19 cellular contexts compared by ENCODE assay signal in the genomic region with DNA sequence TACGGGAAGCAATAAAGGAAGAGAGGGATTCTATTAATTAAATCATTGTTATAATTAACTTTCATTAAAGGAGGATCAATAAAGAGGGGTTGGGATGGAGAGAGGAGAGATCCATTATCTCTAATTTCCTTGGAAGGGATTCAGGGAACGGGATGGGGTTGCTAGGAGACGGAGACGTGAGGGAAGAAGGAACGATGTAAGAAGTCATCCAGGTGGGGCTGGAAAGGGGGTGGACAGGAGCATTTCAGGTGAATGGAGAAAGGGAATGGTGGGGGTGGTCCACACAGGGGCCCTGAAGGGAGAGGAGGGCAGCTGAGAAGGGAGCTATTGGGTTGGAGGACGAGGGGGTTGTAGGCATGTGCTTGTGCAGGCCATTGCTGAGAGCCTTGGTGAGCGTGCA. TPM values are rescaled to one million over a fixed set of nuclear protein-coding genes. Genes with fewer than 3 reads are reported as not detected.
DNase-seq lines count a peak whose midpoint lies in the region; ATAC-seq, FAIRE-seq and TF ChIP-seq lines count a peak whose summit lies in the region.
"Had no signal": no experiment of that assay in that cellular context is flagged by ENCODE, and none has a peak within 500 bp of the region (broad histone marks: within the 10 kb centered on the region; RNA-seq: fewer than 3 reads in every experiment).

No MANE protein-coding gene starts in this region.

- no peak overlapping the region for H3K4me3 ChIP-seq in right cardiac atrium (ENCODE audit: low read length)
- no peak overlapping the region for H3K4me3 ChIP-seq in coronary artery
- H3K4me3 ChIP-seq in neural cell (ENCODE audit: low read length) = peak overlapping the region; percentile 43
- no peak overlapping the region for H3K4me3 ChIP-seq in upper lobe of left lung
- H3K4me3 ChIP-seq in MM.1S (ENCODE audit: low read length) = no peak overlapping the region
- H3K4me3 ChIP-seq in upper lobe of right lung = no peak overlapping the region
- H3K4me3 ChIP-seq: BLaER1 treated with 17β-estradiol and CSF1 and Interleukin-3, amounts not matched to agents 10 nM and 100 nM; HAP-1 had no signal

- TF ChIP-seq CTCF in coronary artery (IDR thresholded peaks at IDR 0.05) = no peak
- no peak for TF ChIP-seq CTCF in neural cell (IDR thresholded peaks at IDR 0.05; ENCODE audit: poor library complexity, severe bottlenecking)
- no peak for TF ChIP-seq CTCF in upper lobe of left lung (IDR thresholded peaks at IDR 0.05)
- no peak for TF ChIP-seq CTCF in MM.1S (IDR thresholded peaks at IDR 0.05; ENCODE audit: low read length)
- TF ChIP-seq CTCF in upper lobe of right lung (IDR thresholded peaks at IDR 0.05) = no peak

- H3K4me2 ChIP-seq in neural cell (ENCODE audit: low read length) = peak overlapping the region; percentile 57
- H3K4me2 ChIP-seq in MM.1S (ENCODE audit: low read depth, low read length) = no peak overlapping the region
- H3K4me2 ChIP-seq: BLaER1 treated with 17β-estradiol and CSF1 and Interleukin-3, amounts not matched to agents 10 nM and 100 nM had no signal

- DNase-seq in Right ventricle myocardium superior (no peak), right cardiac atrium (no peak), coronary artery (ENCODE audit: low spot score) (peak; percentile 33), HTR-8/SVneo (ENCODE audit: insufficient read length, low spot score) (no peak), upper lobe of left lung (no peak), MM.1S (no peak), upper lobe of right lung (no peak)
- DNase-seq: ACHN; Calu3; CD4-positive, alpha-beta T cell; DMS 273 treated with DMSO at 0.1 percent for 48 hours; GOT3; HFFc6 had no signal

- H3K9ac ChIP-seq in neural cell (ENCODE audit: low read length) (peak overlapping the region; percentile 76), MM.1S (ENCODE audit: low read length) (no peak overlapping the region)
- H3K9ac ChIP-seq: BLaER1 treated with 17β-estradiol and CSF1 and Interleukin-3, amounts not matched to agents 10 nM and 100 nM had no signal

- intact Hi-C loops in Right ventricle myocardium superior (cut with DNase I) (no loop called here), right cardiac atrium (cut with DNase I) (no loop called here), upper lobe of right lung (cut with DNase I) (no loop called here)

- H3K4me1 ChIP-seq in right cardiac atrium (ENCODE audit: control insufficient read depth, insufficient read depth, low read length) = no peaks in the 10 kb centered on the region
- no peaks in the 10 kb centered on the region for H3K4me1 ChIP-seq in upper lobe of left lung
- no peaks in the 10 kb centered on the region for H3K4me1 ChIP-seq in MM.1S (ENCODE audit: low read length)
- H3K4me1 ChIP-seq in upper lobe of right lung = no peaks in the 10 kb centered on the region
- H3K4me1 ChIP-seq: BLaER1 treated with 17β-estradiol and CSF1 and Interleukin-3, amounts not matched to agents 10 nM and 100 nM; HAP-1 had no signal

- TF ChIP-seq RAD21 in neural cell (conservative IDR thresholded peaks at IDR 0.05) = no peak

- 43% methylated on average over 7 of the region's 7 CpGs for WGBS in right cardiac atrium
- 58 to 66% methylated on average over 7 of the region's 7 CpGs for WGBS in upper lobe of left lung, 2 donors

- ATAC-seq in Right ventricle myocardium superior (ENCODE audit: poor library complexity) (peak; percentile 18), right cardiac atrium (no peak), upper lobe of left lung (ENCODE audit: low FRiP score in 2 of 2) (no peak), upper lobe of right lung (no peak)

- TF ChIP-seq POLR2A in upper lobe of left lung (IDR thresholded peaks at IDR 0.05) = no peak

- H3K36me3 ChIP-seq in neural cell (ENCODE audit: insufficient read depth, low read length) = peaks cover 8% of the 10 kb centered on the region
- peaks cover 11 to 39% (median 36%) of the 10 kb centered on the region in 4 donors for H3K36me3 ChIP-seq in upper lobe of left lung
- H3K36me3 ChIP-seq in MM.1S (replicated peaks; ENCODE audit: insufficient read depth, low read length) = no peaks in the 10 kb centered on the region
- peaks cover 36% of the 10 kb centered on the region for H3K36me3 ChIP-seq in upper lobe of right lung
- H3K36me3 ChIP-seq: HAP-1 had no signal

- H2AFZ ChIP-seq in neural cell (ENCODE audit: low read depth, low read length) = no peak overlapping the region
- no peak overlapping the region for H2AFZ ChIP-seq in MM.1S (ENCODE audit: low read length)

- H4K20me1 ChIP-seq in neural cell (ENCODE audit: insufficient read depth) (no peaks in the 10 kb centered on the region), MM.1S (ENCODE audit: insufficient read depth, low read length) (no peaks in the 10 kb centered on the region)

- H3K79me2 ChIP-seq in neural cell (replicated peaks; ENCODE audit: insufficient read depth, low read length) (no peaks in the 10 kb centered on the region), MM.1S (ENCODE audit: low read length) (no peaks in the 10 kb centered on the region)

- H3K27ac ChIP-seq in right cardiac atrium (ENCODE audit: low read length) (no peak overlapping the region), coronary artery (no peak overlapping the region), neural cell (ENCODE audit: low read length) (peak overlapping the region; percentile 96), upper lobe of left lung (no peak overlapping the region), MM.1S (ENCODE audit: low read length) (no peak overlapping the region), upper lobe of right lung (no peak overlapping the region)
- H3K27ac ChIP-seq: BLaER1 treated with 17β-estradiol and CSF1 and Interleukin-3, amounts not matched to agents 10 nM and 100 nM had no signal

- H3F3A ChIP-seq in neural cell (ENCODE audit: insufficient read depth, low read length, poor library complexity, severe bottlenecking) (peaks cover 16% of the 10 kb centered on the region), MM.1S (ENCODE audit: insufficient read depth, low read length) (no peaks in the 10 kb centered on the region)

- H3K27me3 ChIP-seq in right cardiac atrium (ENCODE audit: control insufficient read depth, insufficient read depth) (no peaks in the 10 kb centered on the region), neural cell (ENCODE audit: insufficient read depth, low read depth, low read length) (no peaks in the 10 kb centered on the region), upper lobe of left lung (no peaks in the 10 kb centered on the region), MM.1S (replicated peaks; ENCODE audit: insufficient read depth, low read length) (no peaks in the 10 kb centered on the region), upper lobe of right lung (peaks cover 5% of the 10 kb centered on the region)
- H3K27me3 ChIP-seq: BLaER1 treated with 17β-estradiol and CSF1 and Interleukin-3, amounts not matched to agents 10 nM and 100 nM had no signal

- FAIRE-seq in HTR-8/SVneo (lab: Jason Lieb, UNC) = no peak
- FAIRE-seq: G401.6, GM12891 had no signal

- no peaks in the 10 kb centered on the region for H3K9me3 ChIP-seq in right cardiac atrium (ENCODE audit: control insufficient read depth, low read length)
- no peaks in the 10 kb centered on the region for H3K9me3 ChIP-seq in neural cell (ENCODE audit: low read length)
- H3K9me3 ChIP-seq in upper lobe of left lung = no peaks in the 10 kb centered on the region
- H3K9me3 ChIP-seq in MM.1S (replicated peaks; ENCODE audit: insufficient read depth, low read length) = no peaks in the 10 kb centered on the region
- H3K9me3 ChIP-seq in upper lobe of right lung = no peaks in the 10 kb centered on the region
- H3K9me3 ChIP-seq: BLaER1 treated with 17β-estradiol and CSF1 and Interleukin-3, amounts not matched to agents 10 nM and 100 nM; HAP-1 had no signal

- TF ChIP-seq EP300 in neural cell (conservative IDR thresholded peaks at IDR 0.05; ENCODE audit: poor library complexity, severe bottlenecking) (peak; percentile 33), upper lobe of left lung (IDR thresholded peaks at IDR 0.05) (no peak)

- H3K9me2 ChIP-seq in neural cell (ENCODE audit: insufficient read depth, low read length) (no peaks in the 10 kb centered on the region), MM.1S (replicated peaks; ENCODE audit: insufficient read depth, low read length) (no peaks in the 10 kb centered on the region)

TF ChIP-seq in neural cell, 6 proteins besides CTCF, POLR2A, EP300 and RAD21 (continues in another document):
- no peak for TF ChIP-seq MXI1 (conservative IDR thresholded peaks at IDR 0.05; ENCODE audit: poor library complexity, severe bottlenecking)

RNA-seq across cellular contexts. Expression of a gene that starts 17.2 kb away (rescaled TPM):
- total RNA-seq in Right ventricle myocardium superior = 179 TPM
- 100 to 1,000 TPM; 189 to 247 (median 207) TPM for total RNA-seq in right cardiac atrium
- polyA plus RNA-seq in right cardiac atrium = 121 TPM
- polyA plus RNA-seq in neural cell = 169 and 187 TPM in 2 replicates
- polyA minus RNA-seq in neural cell = 134 and 165 TPM in 2 replicates
- 100 to 1,000 TPM; 147 to 605 (median 204) TPM for total RNA-seq in upper lobe of left lung
- 191 TPM for total RNA-seq in upper lobe of right lung

RNA-seq across cellular contexts. Expression of a gene that starts 34.2 kb away (rescaled TPM):
- total RNA-seq in Right ventricle myocardium superior = 569 TPM
- total RNA-seq in right cardiac atrium = 100 to 1,000 TPM; 397 to 507 (median 497) TPM
- 740 TPM for polyA plus RNA-seq in right cardiac atrium
- polyA plus RNA-seq in neural cell = 227 and 331 TPM in 2 replicates
- 77.7 and 89.9 TPM in 2 replicates for polyA minus RNA-seq in neural cell
- 100 to 1,000 TPM; 140 to 273 (median 206) TPM for total RNA-seq in upper lobe of left lung
- total RNA-seq in upper lobe of right lung = 236 TPM

RNA-seq across cellular contexts. Expression of a gene that starts 41.7 kb away (rescaled TPM):
- total RNA-seq in Right ventricle myocardium superior (0.83 TPM), right cardiac atrium (1 to 10 TPM; 3.2 to 5.9 (median 4.0) TPM), upper lobe of left lung (not detected), upper lobe of right lung (not detected)
- polyA plus RNA-seq in right cardiac atrium (2.8 TPM), neural cell (not detected in 2 replicates)
- not detected in 2 replicates for polyA minus RNA-seq in neural cell
- total RNA-seq: A172; Calu3; CD4-positive, alpha-beta T cell; HFFc6 had no signal
